In genomic region chr3:172808969-172809546, GRCh38 we compare ENCODE assay signal across 8 cellular contexts.
DNase-seq lines count a peak whose midpoint lies in the region; ATAC-seq and TF ChIP-seq lines count a peak whose summit lies in the region.

No MANE protein-coding gene starts in this region.

- DNase-seq in DMS 273 treated with DMSO at 0.1 percent for 48 hours (lab: John Stamatoyannopoulos, UW): peak; percentile 12
- peak; percentile 16 for DNase-seq in NCI-H748 treated with DMSO at 0.1 percent for 48 hours (lab: John Stamatoyannopoulos, UW)
- DNase-seq in epithelial cell of esophagus (ENCODE audit: low read depth): peak; percentile 56
- peak; percentile 29 for DNase-seq in putamen (ENCODE audit: low spot score)
- DNase-seq in COLO668 (lab: John Stamatoyannopoulos, UW; ENCODE audit: unreplicated experiment): no peak

- peak; percentile 53 for ATAC-seq in HG02884 (IDR thresholded peaks at IDR 0.05; ENCODE audit: unreplicated experiment)
- ATAC-seq in GM18498 (IDR thresholded peaks at IDR 0.05; ENCODE audit: unreplicated experiment): no peak
- no peak for ATAC-seq in HG02678 (IDR thresholded peaks at IDR 0.05; ENCODE audit: unreplicated experiment)

- no peak for TF ChIP-seq CTCF in epithelial cell of esophagus (IDR thresholded peaks at IDR 0.05; ENCODE audit: insufficient read depth, low read depth, low read length, missing control alignments)

- no peak overlapping the region for H3K4me3 ChIP-seq in epithelial cell of esophagus (ENCODE audit: low read length)
